In the genomic region with DNA sequence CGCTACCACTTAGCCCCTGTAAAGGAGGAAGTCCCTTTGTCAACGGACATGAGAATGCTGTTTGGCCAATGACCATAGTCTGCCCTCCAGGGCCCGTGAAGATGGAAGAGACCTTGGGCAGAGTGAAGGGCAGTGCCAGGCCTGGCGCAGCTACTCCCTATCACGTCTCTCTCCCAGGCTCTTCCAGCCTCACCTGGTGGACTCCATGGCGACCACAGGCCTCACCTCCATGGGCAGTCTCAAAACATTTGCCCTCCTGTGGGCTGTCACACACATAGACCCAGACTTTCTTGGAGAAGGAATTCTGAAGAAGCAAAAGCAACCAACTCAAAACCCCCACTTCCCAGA, we compare ENCODE assay signal across 8 cellular contexts. TPM values are rescaled to one million over a fixed set of nuclear protein-coding genes. Genes with fewer than 3 reads are reported as not detected.
A peak's percentile ranks its signal among the peaks of the same experiment; 100 is the strongest.
DNase-seq lines count a peak whose midpoint lies in the region; ATAC-seq, FAIRE-seq and TF ChIP-seq lines count a peak whose summit lies in the region.
"Not testable (repeated sequence)": the region's sequence is repeated elsewhere in the genome, so short reads cannot be mapped to it uniquely, and the experiment has no call there.

No MANE protein-coding gene starts in this region.

- H3K27ac ChIP-seq in CD4-positive, CD25-positive, alpha-beta regulatory T cell (ENCODE audit: insufficient read depth, low read length, poor library complexity, severe bottlenecking), result peak overlapping the region; percentile 72
- peak overlapping the region; percentile 51; the same call in 1 of the 2 replicates for H3K27ac ChIP-seq in SJCRH30
- H3K27ac ChIP-seq in kidney (ENCODE audit: low read depth in 2 of 2, low read length in 2 of 2), result peak overlapping the region; percentile 88 to 91
- H3K27ac ChIP-seq in testis, result peak overlapping the region; percentile 77 to 84

- not testable (repeated sequence) for H3K9me3 ChIP-seq in CD4-positive, CD25-positive, alpha-beta regulatory T cell (ENCODE audit: control insufficient read depth in 2 of 2, low read length in 2 of 2); SJCRH30 (replicated peaks); kidney (ENCODE audit: control insufficient read depth in 1 of 2, low read length in 2 of 2); neuron (ENCODE audit: low read length); testis

- H3K36me3 Mint-ChIP-seq in CD4-positive, CD25-positive, alpha-beta regulatory T cell, result not testable (repeated sequence)
- peaks cover 14% of the 10 kb centered on the region for H3K36me3 Mint-ChIP-seq in activated naive CD8-positive, alpha-beta T cell treated with anti-CD3 and anti-CD28 coated beads, Interleukin-2, amount 50 U/mL, for 24 hours (ENCODE audit: low read depth)

- peaks cover 11 to 45% (median 29%) of the 10 kb centered on the region in 4 donors for H3K4me1 Mint-ChIP-seq in CD4-positive, CD25-positive, alpha-beta regulatory T cell
- H3K4me1 Mint-ChIP-seq in activated naive CD8-positive, alpha-beta T cell treated with anti-CD3 and anti-CD28 coated beads, Interleukin-2, amount 50 U/mL, for 24 hours, result peaks cover 16% of the 10 kb centered on the region

- not testable (repeated sequence) for H3K27me3 Mint-ChIP-seq in CD4-positive, CD25-positive, alpha-beta regulatory T cell; activated naive CD8-positive, alpha-beta T cell treated with anti-CD3 and anti-CD28 coated beads, Interleukin-2, amount 50 U/mL, for 24 hours

- not testable (repeated sequence) for FAIRE-seq in kidney (lab: Jason Lieb, UNC)

- H3K4me3 Mint-ChIP-seq in CD4-positive, CD25-positive, alpha-beta regulatory T cell, result peak overlapping the region; percentile 95 to 100 (median 97)
- peak overlapping the region; percentile 100 for H3K4me3 Mint-ChIP-seq in activated naive CD8-positive, alpha-beta T cell treated with anti-CD3 and anti-CD28 coated beads, Interleukin-2, amount 50 U/mL, for 24 hours

- not testable (repeated sequence) for ATAC-seq in CD4-positive, CD25-positive, alpha-beta regulatory T cell (ENCODE audit: low read depth in 2 of 2); activated naive CD8-positive, alpha-beta T cell treated with anti-CD3 and anti-CD28 coated beads, Interleukin-2, amount 50 U/mL, for 24 hours
- ATAC-seq in HG03521 (IDR thresholded peaks at IDR 0.05; ENCODE audit: unreplicated experiment), result peak; percentile 3

- peak overlapping the region; percentile 33 to 92 for H3K9ac ChIP-seq in kidney (ENCODE audit: low read length in 2 of 2)

- TF ChIP-seq CTCF in epithelial cell of esophagus (IDR thresholded peaks at IDR 0.05; ENCODE audit: insufficient read depth, low read depth, low read length, missing control alignments); kidney (IDR thresholded peaks at IDR 0.05; ENCODE audit: borderline replicate concordance, extremely low read depth, insufficient read depth); testis (IDR thresholded peaks at IDR 0.05): not testable (repeated sequence)

- not testable (repeated sequence) for H3K27me3 ChIP-seq in CD4-positive, CD25-positive, alpha-beta regulatory T cell (ENCODE audit: control insufficient read depth, insufficient read depth, low read length); SJCRH30; neuron (ENCODE audit: insufficient read depth, low read length); testis

- intact Hi-C loops in kidney (cut with DNase I); testis (cut with DNase I; ENCODE audit: low total_unique reads): not testable (repeated sequence)

- peaks cover 10% of the 10 kb centered on the region for H3K4me1 ChIP-seq in CD4-positive, CD25-positive, alpha-beta regulatory T cell (ENCODE audit: control insufficient read depth, insufficient read depth, low read length, poor library complexity, severe bottlenecking)
- not testable (repeated sequence) for H3K4me1 ChIP-seq in SJCRH30; neuron (ENCODE audit: insufficient read depth, low read length)
- H3K4me1 ChIP-seq in kidney (ENCODE audit: control insufficient read depth in 1 of 2, insufficient read depth in 1 of 2, low read depth in 1 of 2, low read length in 2 of 2) (peaks cover 4 to 12% of the 10 kb centered on the region in 2 donors), testis (peaks cover 14% of the 10 kb centered on the region)

- H3K27ac Mint-ChIP-seq in CD4-positive, CD25-positive, alpha-beta regulatory T cell, result peak overlapping the region; percentile 69 to 95 (median 92)
- peak overlapping the region; percentile 54 for H3K27ac Mint-ChIP-seq in activated naive CD8-positive, alpha-beta T cell treated with anti-CD3 and anti-CD28 coated beads, Interleukin-2, amount 50 U/mL, for 24 hours

- DNase-seq in CD4-positive, CD25-positive, alpha-beta regulatory T cell; SJCRH30; activated naive CD8-positive, alpha-beta T cell treated with anti-CD3 and anti-CD28 coated beads, Interleukin-2, amount 50 U/mL, for 24 hours; epithelial cell of esophagus (ENCODE audit: low read depth); kidney; testis: not testable (repeated sequence)

- not testable (repeated sequence) for TF ChIP-seq POLR2A in testis (IDR thresholded peaks at IDR 0.05)

- WGBS in testis, 2 donors, result 19 to 38% methylated on average over 3 to 6 of the region's 6 CpGs

- H3K36me3 ChIP-seq in CD4-positive, CD25-positive, alpha-beta regulatory T cell (ENCODE audit: control insufficient read depth, insufficient read depth, low read length); SJCRH30; kidney (ENCODE audit: control insufficient read depth in 1 of 2, insufficient read depth in 2 of 2, low read length in 2 of 2); neuron (ENCODE audit: insufficient read depth, low read length); testis (ENCODE audit: low read depth, missing control alignments): not testable (repeated sequence)

- not testable (repeated sequence) for H3K9me3 Mint-ChIP-seq in CD4-positive, CD25-positive, alpha-beta regulatory T cell; activated naive CD8-positive, alpha-beta T cell treated with anti-CD3 and anti-CD28 coated beads, Interleukin-2, amount 50 U/mL, for 24 hours

- peak overlapping the region; percentile 61 for H3K4me3 ChIP-seq in CD4-positive, CD25-positive, alpha-beta regulatory T cell (ENCODE audit: low read depth, low read length)
- H3K4me3 ChIP-seq in SJCRH30 (peak overlapping the region; percentile 74), epithelial cell of esophagus (ENCODE audit: low read length) (peak overlapping the region; percentile 88), kidney (ENCODE audit: low read length in 2 of 2) (peak overlapping the region; percentile 83 to 96), neuron (ENCODE audit: low read length) (peak overlapping the region; percentile 95), testis (peak overlapping the region; percentile 74 to 75)

- peak overlapping the region; percentile 98 for H2AFZ ChIP-seq in neuron (ENCODE audit: low read depth, low read length)

RNA-seq across cellular contexts. Expression of a gene that starts 0.5 kb away (rescaled TPM):
- 7.8 TPM for total RNA-seq in CD4-positive, CD25-positive, alpha-beta regulatory T cell
- polyA plus RNA-seq in CD4-positive, CD25-positive, alpha-beta regulatory T cell, result 10 to 100 TPM; 23.5 to 29.0 (median 24.6) TPM
- total RNA-seq in SJCRH30 (2014; rRNA removed; shearing (Covaris generic)), result 18.3 and 18.6 TPM in 2 replicates
- total RNA-seq in kidney (23.4 TPM), testis (10 to 100 TPM; 33.6 to 41.8 TPM)
- polyA plus RNA-seq in kidney (ENCODE audit: insufficient read depth, low read depth, low replicate concordance) (247 TPM), testis (ENCODE audit: insufficient read depth, low read depth, low replicate concordance) (26.0 TPM)

RNA-seq across cellular contexts. Expression of a gene that starts 35.6 kb away (rescaled TPM):
- total RNA-seq in CD4-positive, CD25-positive, alpha-beta regulatory T cell, result 15.2 TPM
- 10 to 100 TPM; 13.4 to 22.0 (median 18.5) TPM for polyA plus RNA-seq in CD4-positive, CD25-positive, alpha-beta regulatory T cell
- total RNA-seq in SJCRH30 (2014; rRNA removed; shearing (Covaris generic)), result 11.1 and 11.7 TPM in 2 replicates
- total RNA-seq in kidney, result 20.7 TPM
- 463 TPM for polyA plus RNA-seq in kidney (ENCODE audit: insufficient read depth, low read depth, low replicate concordance)
- 10 to 100 TPM; 15.7 to 23.4 TPM for total RNA-seq in testis
- 22.4 TPM for polyA plus RNA-seq in testis (ENCODE audit: insufficient read depth, low read depth, low replicate concordance)
